Comparison of ENCODE assay signal across 1 cellular context in genomic region chr1:235918481-235918880, GRCh38.
TF ChIP-seq lines count a peak whose summit lies in the region.

No MANE protein-coding gene starts in this region.

TF ChIP-seq in GM23338, 12 proteins besides CTCF, POLR2A, EP300 and RAD21 (continued from another document):
- no peak for TF ChIP-seq ZNF462 (CRISPR knock-in tag; IDR thresholded peaks at IDR 0.05)
- no peak for TF ChIP-seq ETS1 (IDR thresholded peaks at IDR 0.05)
- no peak for TF ChIP-seq EZH2 (IDR thresholded peaks at IDR 0.05; ENCODE audit: low read depth, unreplicated experiment)
- no peak for TF ChIP-seq JUNB (IDR thresholded peaks at IDR 0.05; ENCODE audit: unreplicated experiment)
- TF ChIP-seq NANOG (IDR thresholded peaks at IDR 0.05; ENCODE audit: borderline replicate concordance), result no peak
- TF ChIP-seq EZH2phosphoT487 (IDR thresholded peaks at IDR 0.05; ENCODE audit: unreplicated experiment), result no peak
- TF ChIP-seq REST (IDR thresholded peaks at IDR 0.05; ENCODE audit: unreplicated experiment), result no peak
TF ChIP-seq in GM23338: peak in this region for 0.
